1 cellular context compared by ENCODE assay signal in genomic region chrX:49003696-49004095, GRCh38.
TF ChIP-seq lines count a peak whose summit lies in the region.

No MANE protein-coding gene starts in this region.

TF ChIP-seq in SK-N-SH, 30 proteins besides CTCF, POLR2A, EP300 and RAD21 (continued from another document):
- TF ChIP-seq REST (IDR thresholded peaks at IDR 0.05; ENCODE audit: low read depth, low read length) = no peak
- TF ChIP-seq FOXJ3 (CRISPR knock-in tag; IDR thresholded peaks at IDR 0.05) = no peak
- TF ChIP-seq ZBTB33 (IDR thresholded peaks at IDR 0.05; ENCODE audit: borderline replicate concordance, low read depth) = no peak
- TF ChIP-seq TCF12 (IDR thresholded peaks at IDR 0.05) = no peak
- TF ChIP-seq IRF3 (IDR thresholded peaks at IDR 0.05; ENCODE audit: low read depth, low read length) = no peak
- TF ChIP-seq MEF2A (IDR thresholded peaks at IDR 0.05; ENCODE audit: borderline replicate concordance, low read depth) = no peak
- no peak for TF ChIP-seq SMC3 (IDR thresholded peaks at IDR 0.05; ENCODE audit: low read depth, low read length)
- TF ChIP-seq NFIC (IDR thresholded peaks at IDR 0.05; ENCODE audit: borderline replicate concordance) = no peak
TF ChIP-seq in SK-N-SH: peak in this region for 0.
